ENCODE assay signal across 29 cellular contexts in genomic region chr18:77983270-77983669, GRCh38.
"Had no signal": no experiment of that assay in that cellular context is flagged by ENCODE, and none has a peak within 500 bp of the region (broad histone marks: within the 10 kb centered on the region; RNA-seq: fewer than 3 reads in every experiment).

No MANE protein-coding gene starts in this region.

- H3K27me3 Mint-ChIP-seq: stimulated activated memory B cell treated with anti-CD40 and anti-IgM and Interleukin-4, amounts not matched to agents 10 μg/mL and 1 μg/mL and 100 μg/mL, for 72 hours; stimulated activated naive B cell treated with anti-CD40 and anti-IgM and Interleukin-4, amounts not matched to agents 10 μg/mL and 1 μg/mL and 100 μg/mL, for 72 hours had no signal

- DNase-seq: stimulated activated CD4-positive, alpha-beta T cell treated with anti-CD3 and anti-CD28 coated beads, Interleukin-2, amount 100 ng/mL, for 48 hours; stimulated activated CD4-positive, alpha-beta T cell treated with anti-CD3 and anti-CD28 coated beads, Interleukin-4, amount 100 ng/mL, for 1 hour; stimulated activated CD4-positive, alpha-beta T cell treated with anti-CD3 and anti-CD28 coated beads, Interleukin-4, amount 100 ng/mL, for 24 hours; stimulated activated CD4-positive, alpha-beta T cell treated with anti-CD3 and anti-CD28 coated beads, Interleukin-4, amount 100 ng/mL, for 4 hours; stimulated activated CD8-positive, alpha-beta memory T cell treated with anti-CD3 and anti-CD28 coated beads, Interleukin-4, amount 100 ng/mL, for 48 hours; stimulated activated naive B cell treated with anti-CD40 and anti-IgM and Interleukin-4, amounts not matched to agents 10 μg/mL and 1 μg/mL and 100 μg/mL, for 72 hours; stimulated activated naive CD4-positive, alpha-beta T cell; stimulated activated naive CD4-positive, alpha-beta T cell treated with Interleukin-2 at 50 U/mL for 16 hours; stimulated activated naive CD8-positive, alpha-beta T cell treated with anti-CD3 and anti-CD28 coated beads, Interleukin-15, amount 100 ng/mL, for 72 hours; stimulated activated naive CD8-positive, alpha-beta T cell treated with anti-CD3 and anti-CD28 coated beads, Interleukin-15, Interleukin-2, amounts not matched to agents 100 U/mL and 50 U/mL, for 24 hours; stomach; substantia nigra; testis; thyroid gland; tibial artery; transverse colon; trophoblast cell; upper lobe of left lung; upper lobe of right lung; uterus had no signal

- H3K36me3 Mint-ChIP-seq: stimulated activated effector memory CD8-positive, alpha-beta T cell treated with anti-CD3 and anti-CD28 coated beads, Interleukin-12 subunit alpha, Interleukin-12 subunit beta, amount 100 ng/mL, for 72 hours; stimulated activated memory B cell treated with anti-CD40 and anti-IgM and Interleukin-4, amounts not matched to agents 10 μg/mL and 1 μg/mL and 100 μg/mL, for 72 hours; stimulated activated naive B cell treated with anti-CD40 and anti-IgM and Interleukin-4, amounts not matched to agents 10 μg/mL and 1 μg/mL and 100 μg/mL, for 72 hours; type B pancreatic cell had no signal

- H3K9me3 Mint-ChIP-seq: stimulated activated naive CD8-positive, alpha-beta T cell treated with anti-CD3 and anti-CD28 coated beads, Interleukin-15, Interleukin-2, amounts not matched to agents 100 ng/mL and 50 ng/mL, for 24 hours; type B pancreatic cell had no signal

- H3K4me3 ChIP-seq: stomach, suprapubic skin, testis, thoracic aorta, thyroid gland, tibial artery, tibial nerve, transverse colon, upper lobe of left lung, upper lobe of right lung, uterus, vagina had no signal

- H3K27ac ChIP-seq: stomach, suprapubic skin, testis, thoracic aorta, thyroid gland, tibial artery, tibial nerve, transverse colon, upper lobe of left lung, upper lobe of right lung, uterus, vagina had no signal

- H3K27me3 ChIP-seq: suprapubic skin, testis, thyroid gland, tibial artery, tibial nerve, transverse colon, upper lobe of left lung, upper lobe of right lung, uterus, vagina had no signal

- H3K4me3 Mint-ChIP-seq: stimulated activated effector memory CD8-positive, alpha-beta T cell treated with anti-CD3 and anti-CD28 coated beads, Interleukin-12 subunit alpha, Interleukin-12 subunit beta, amount 100 ng/mL, for 72 hours; stimulated activated memory B cell treated with anti-CD40 and anti-IgM and Interleukin-4, amounts not matched to agents 10 μg/mL and 1 μg/mL and 100 μg/mL, for 72 hours; stimulated activated naive B cell treated with anti-CD40 and anti-IgM and Interleukin-4, amounts not matched to agents 10 μg/mL and 1 μg/mL and 100 μg/mL, for 72 hours; stimulated activated naive CD8-positive, alpha-beta T cell treated with anti-CD3 and anti-CD28 coated beads, Interleukin-15, amount 100 ng/mL, for 72 hours; stimulated activated naive CD8-positive, alpha-beta T cell treated with anti-CD3 and anti-CD28 coated beads, Interleukin-15, Interleukin-2, amounts not matched to agents 100 ng/mL and 50 ng/mL, for 24 hours; type B pancreatic cell had no signal

- FAIRE-seq: urothelium cell line had no signal

- H3K4me1 ChIP-seq: stomach, suprapubic skin, testis, thyroid gland, tibial artery, tibial nerve, transverse colon, upper lobe of left lung, upper lobe of right lung, uterus, vagina had no signal

- H3K4me1 Mint-ChIP-seq: stimulated activated effector memory CD8-positive, alpha-beta T cell treated with anti-CD3 and anti-CD28 coated beads, Interleukin-12 subunit alpha, Interleukin-12 subunit beta, amount 100 ng/mL, for 72 hours; stimulated activated memory B cell treated with anti-CD40 and anti-IgM and Interleukin-4, amounts not matched to agents 10 μg/mL and 1 μg/mL and 100 μg/mL, for 72 hours; stimulated activated naive B cell treated with anti-CD40 and anti-IgM and Interleukin-4, amounts not matched to agents 10 μg/mL and 1 μg/mL and 100 μg/mL, for 72 hours; stimulated activated naive CD8-positive, alpha-beta T cell treated with anti-CD3 and anti-CD28 coated beads, Interleukin-15, amount 100 ng/mL, for 72 hours had no signal

- ATAC-seq: stimulated activated effector memory CD8-positive, alpha-beta T cell treated with anti-CD3 and anti-CD28 coated beads, Interleukin-12 subunit alpha, Interleukin-12 subunit beta, amount 100 ng/mL, for 72 hours; stimulated activated memory B cell treated with anti-CD40 and anti-IgM and Interleukin-4, amounts not matched to agents 10 μg/mL and 1 μg/mL and 100 μg/mL, for 72 hours; stimulated activated naive B cell treated with anti-CD40 and anti-IgM and Interleukin-4, amounts not matched to agents 10 μg/mL and 1 μg/mL and 100 μg/mL, for 72 hours; stimulated activated naive CD8-positive, alpha-beta T cell treated with anti-CD3 and anti-CD28 coated beads, Interleukin-15, amount 100 ng/mL, for 72 hours; stimulated activated naive CD8-positive, alpha-beta T cell treated with anti-CD3 and anti-CD28 coated beads, Interleukin-15, Interleukin-2, amounts not matched to agents 100 U/mL and 50 U/mL, for 24 hours; upper lobe of right lung had no signal

- H3K27ac Mint-ChIP-seq: stimulated activated effector memory CD8-positive, alpha-beta T cell treated with anti-CD3 and anti-CD28 coated beads, Interleukin-12 subunit alpha, Interleukin-12 subunit beta, amount 100 ng/mL, for 72 hours; stimulated activated memory B cell treated with anti-CD40 and anti-IgM and Interleukin-4, amounts not matched to agents 10 μg/mL and 1 μg/mL and 100 μg/mL, for 72 hours; stimulated activated naive B cell treated with anti-CD40 and anti-IgM and Interleukin-4, amounts not matched to agents 10 μg/mL and 1 μg/mL and 100 μg/mL, for 72 hours; stimulated activated naive CD8-positive, alpha-beta T cell treated with anti-CD3 and anti-CD28 coated beads, Interleukin-15, Interleukin-2, amounts not matched to agents 100 ng/mL and 50 ng/mL, for 24 hours; type B pancreatic cell had no signal

- H3K36me3 ChIP-seq: stomach, suprapubic skin, thoracic aorta, thyroid gland, tibial artery, tibial nerve, transverse colon, upper lobe of left lung, upper lobe of right lung, uterus, vagina had no signal

- H3K9me3 ChIP-seq: suprapubic skin, testis, thoracic aorta, thyroid gland, tibial artery, transverse colon, upper lobe of left lung, upper lobe of right lung, uterus, vagina had no signal
